Comparison of ENCODE assay signal across 15 cellular contexts in the genomic region with DNA sequence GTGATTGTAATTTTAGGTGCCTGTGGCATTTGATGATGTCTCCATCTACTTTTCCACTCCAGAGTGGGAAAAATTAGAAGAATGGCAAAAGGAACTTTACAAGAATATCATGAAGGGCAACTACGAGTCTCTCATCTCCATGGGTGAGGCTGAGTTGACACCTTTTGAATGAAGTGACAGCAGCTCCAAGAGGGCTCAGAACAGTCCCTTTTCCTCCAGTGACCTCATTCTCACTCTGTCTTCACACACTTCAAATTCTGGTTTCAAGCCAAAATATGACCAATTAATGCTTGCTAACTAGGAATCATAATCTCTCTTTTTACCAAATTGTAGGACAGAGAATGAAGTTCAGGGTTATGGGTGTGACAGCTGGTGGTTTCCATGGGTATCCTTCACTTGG. TPM values are rescaled to one million over a fixed set of nuclear protein-coding genes. Genes with fewer than 3 reads are reported as not detected.
DNase-seq lines count a peak whose midpoint lies in the region; ATAC-seq, FAIRE-seq and TF ChIP-seq lines count a peak whose summit lies in the region.
"Had no signal": no experiment of that assay in that cellular context is flagged by ENCODE, and none has a peak within 500 bp of the region (broad histone marks: within the 10 kb centered on the region; RNA-seq: fewer than 3 reads in every experiment).

No MANE protein-coding gene starts in this region.

- H4K20me1 ChIP-seq in K562 (replicated peaks; ENCODE audit: control insufficient read depth, insufficient read depth, low read length), result no peaks in the 10 kb centered on the region

- H3K9me3 ChIP-seq in K562 (replicated peaks; ENCODE audit: control insufficient read depth, insufficient read depth, low read depth, low read length), result no peaks in the 10 kb centered on the region
- H3K9me3 ChIP-seq: BE2C, Caco-2 had no signal

- intact Hi-C loops in activated CD8-positive, alpha-beta T cell treated with anti-CD3 and anti-CD28 coated beads for 36 hours (cut with micrococcal nuclease), result no loop called here
- intact Hi-C loops in K562 (cut with micrococcal nuclease) (no loop called here), natural killer cell (cut with micrococcal nuclease) (no loop called here)

- no peak overlapping the region for H3K4me3 ChIP-seq in K562
- H3K4me3 ChIP-seq: GM23248 had no signal

- H3K27me3 Mint-ChIP-seq in activated T-cell treated with anti-CD3 and anti-CD28 coated beads, Interleukin-2, amount 50 U/mL, for 72 hours (ENCODE audit: low read depth), result no peaks in the 10 kb centered on the region
- H3K27me3 Mint-ChIP-seq in activated CD8-positive, alpha-beta T cell treated with anti-CD3 and anti-CD28 coated beads for 36 hours, result no peaks in the 10 kb centered on the region
- H3K27me3 Mint-ChIP-seq in natural killer cell (ENCODE audit: low read depth in 2 of 2), result no peaks in the 10 kb centered on the region

- H3K4me1 ChIP-seq in K562 (replicated peaks in 1 of 2; ENCODE audit: control insufficient read depth in 2 of 2, insufficient read depth in 2 of 2, low read length in 2 of 2), result no peaks in the 10 kb centered on the region
- H3K4me1 ChIP-seq: BE2C, Caco-2 had no signal

- H3K36me3 Mint-ChIP-seq in activated T-cell treated with anti-CD3 and anti-CD28 coated beads, Interleukin-2, amount 50 U/mL, for 72 hours (ENCODE audit: insufficient read depth in 2 of 2), result peaks cover 8 to 19% of the 10 kb centered on the region in 2 donors
- H3K36me3 Mint-ChIP-seq in activated CD8-positive, alpha-beta T cell treated with anti-CD3 and anti-CD28 coated beads for 36 hours (ENCODE audit: low read depth), result peaks cover 38% of the 10 kb centered on the region
- no peaks in the 10 kb centered on the region for H3K36me3 Mint-ChIP-seq in natural killer cell

- peaks cover 12% of the 10 kb centered on the region for H3K4me1 Mint-ChIP-seq in activated T-cell treated with anti-CD3 and anti-CD28 coated beads, Interleukin-2, amount 50 U/mL, for 72 hours (ENCODE audit: low read depth)
- H3K4me1 Mint-ChIP-seq in activated CD8-positive, alpha-beta T cell treated with anti-CD3 and anti-CD28 coated beads for 36 hours (ENCODE audit: low read depth), result peaks cover 10% of the 10 kb centered on the region
- H3K4me1 Mint-ChIP-seq in natural killer cell, result peaks cover 6 to 10% of the 10 kb centered on the region in 2 donors

- no peak overlapping the region for H3K9ac ChIP-seq in K562 (ENCODE audit: insufficient read depth in 1 of 2, low read depth in 2 of 2, low read length in 2 of 2)
- H3K9ac ChIP-seq: GM23248 had no signal

- H3K4me3 Mint-ChIP-seq in activated T-cell treated with anti-CD3 and anti-CD28 coated beads, Interleukin-2, amount 50 U/mL, for 72 hours, result no peak overlapping the region
- no peak overlapping the region for H3K4me3 Mint-ChIP-seq in activated CD8-positive, alpha-beta T cell treated with anti-CD3 and anti-CD28 coated beads for 36 hours
- no peak overlapping the region for H3K4me3 Mint-ChIP-seq in natural killer cell
- H3K4me3 Mint-ChIP-seq: CD8-positive, alpha-beta T cell had no signal

- in situ Hi-C loops in K562 (cut with MboI), result no loop called here

- H3K27ac Mint-ChIP-seq in activated T-cell treated with anti-CD3 and anti-CD28 coated beads, Interleukin-2, amount 50 U/mL, for 72 hours, result peak overlapping the region; percentile 15
- no peak overlapping the region for H3K27ac Mint-ChIP-seq in activated CD8-positive, alpha-beta T cell treated with anti-CD3 and anti-CD28 coated beads for 36 hours
- H3K27ac Mint-ChIP-seq in natural killer cell, result no peak overlapping the region
- H3K27ac Mint-ChIP-seq: CD8-positive, alpha-beta T cell had no signal

- DNase-seq in activated T-cell treated with anti-CD3 and anti-CD28 coated beads, Interleukin-2, amount 50 U/mL, for 72 hours, result no peak
- DNase-seq in activated T-cell treated with anti-CD3 and anti-CD28 coated beads, Interleukin-2, amount 50 U/mL, for 48 hours, result no peak
- DNase-seq in activated CD8-positive, alpha-beta T cell treated with anti-CD3 and anti-CD28 coated beads for 36 hours, result no peak
- DNase-seq in K562 (ENCODE audit: extremely low read depth in 1 of 4, low spot score in 3 of 4) (no peak), natural killer cell (no peak), AG08396 (ENCODE audit: low spot score) (no peak)
- DNase-seq: BE2C; Caco-2; CD8-positive, alpha-beta T cell; GM23248; H7; IMR-90 had no signal

- no peak overlapping the region for H3K27ac ChIP-seq in K562 (ENCODE audit: extremely low read depth, low read depth, low read length)
- H3K27ac ChIP-seq: C4-2B, GM23248 had no signal

- no peak overlapping the region for H2AFZ ChIP-seq in K562 (ENCODE audit: low read depth, low read length)
- H2AFZ ChIP-seq: GM23248 had no signal

- no peak for FAIRE-seq in K562 (lab: Jason Lieb, UNC)
- FAIRE-seq: A204.1 had no signal

- H3K9me3 Mint-ChIP-seq in activated T-cell treated with anti-CD3 and anti-CD28 coated beads, Interleukin-2, amount 50 U/mL, for 72 hours, result no peaks in the 10 kb centered on the region
- no peaks in the 10 kb centered on the region for H3K9me3 Mint-ChIP-seq in activated CD8-positive, alpha-beta T cell treated with anti-CD3 and anti-CD28 coated beads for 36 hours
- H3K9me3 Mint-ChIP-seq in natural killer cell, result no peaks in the 10 kb centered on the region
- H3K9me3 Mint-ChIP-seq: CD8-positive, alpha-beta T cell had no signal

- peaks cover 72% of the 10 kb centered on the region for H3K36me3 ChIP-seq in K562 (ENCODE audit: control insufficient read depth, insufficient read depth, low read length)

- no peak for TF ChIP-seq EP300 in K562 (IDR thresholded peaks at IDR 0.05; ENCODE audit: low read length)

- no TSS peak for BruUV-seq in K562 (replicated peaks; lab: Mats Ljungman, UMichigan)

- peak in 1 of 2 donors; percentile 26 for ATAC-seq in activated T-cell treated with anti-CD3 and anti-CD28 coated beads, Interleukin-2, amount 50 U/mL, for 72 hours (replicated peaks in 1 of 2)
- peak; percentile 37 for ATAC-seq in activated CD8-positive, alpha-beta T cell treated with anti-CD3 and anti-CD28 coated beads for 36 hours
- ATAC-seq in K562 (peak; percentile 29; the same call in 2 of the 3 replicates), natural killer cell (peak in 2 of 3 donors; percentile 26 to 57), GM21381 (IDR thresholded peaks at IDR 0.05; ENCODE audit: unreplicated experiment) (no peak)
- ATAC-seq: CD8-positive, alpha-beta T cell had no signal

- TF ChIP-seq CTCF in activated CD8-positive, alpha-beta T cell treated with anti-CD3 and anti-CD28 coated beads for 36 hours (IDR thresholded peaks at IDR 0.05), result no peak
- no peak for TF ChIP-seq CTCF in K562 (IDR thresholded peaks at IDR 0.05 in 2 of 3, conservative IDR thresholded peaks at IDR 0.05 in 1 of 3; ENCODE audit: insufficient read depth in 2 of 3, low read depth in 1 of 3, low read length in 3 of 3)
- TF ChIP-seq CTCF in natural killer cell (IDR thresholded peaks at IDR 0.05), result no peak

- no peak for TF ChIP-seq RAD21 in K562 (CRISPR knock-in tag; conservative IDR thresholded peaks at IDR 0.05 in 1 of 2, IDR thresholded peaks at IDR 0.05 in 1 of 2)

- no peak overlapping the region for H3K4me2 ChIP-seq in K562 (ENCODE audit: insufficient read depth, low read length)

- H3K9me1 ChIP-seq in K562 (ENCODE audit: control insufficient read depth, insufficient read depth, low read length), result no peaks in the 10 kb centered on the region

- 76% methylated on average over 1 of the region's 1 CpG for WGBS in K562 (ENCODE audit: insufficient coverage, low coverage, missing lambda C conversion rate)

- no peaks in the 10 kb centered on the region for H3K79me2 ChIP-seq in K562 (ENCODE audit: control insufficient read depth, insufficient read depth, low read length)

- no peaks in the 10 kb centered on the region for H3K27me3 ChIP-seq in K562 (ENCODE audit: control insufficient read depth in 2 of 2, insufficient read depth in 2 of 2, low read length in 2 of 2)
- H3K27me3 ChIP-seq: BE2C had no signal

- CTCF ChIA-PET in activated CD8-positive, alpha-beta T cell treated with anti-CD3 and anti-CD28 coated beads for 36 hours (lab: Charles Lee), result interaction anchor here (1.5 to 2.1 kb wide), 3 partner anchors 15 to 29 kb away, joined by 5 to 7 read pairs (median 5); partner anchors contain the start of genes ZNF282 and ZNF398
- CTCF ChIA-PET in K562 (lab: Yijun Ruan, JAX; ENCODE audit: low intra/inter-chr PET ratio), result no interaction called here

- TF ChIP-seq POLR2A in K562 (conservative IDR thresholded peaks at IDR 0.05), result no peak

- POLR2A ChIA-PET in activated CD8-positive, alpha-beta T cell treated with anti-CD3 and anti-CD28 coated beads for 36 hours (lab: Charles Lee), result interaction anchor here (1.1 kb wide), 1 partner anchor 18 kb away, joined by 4 read pairs; the partner anchor contains the start of gene ZNF398
- POLR2A ChIA-PET in K562 (lab: Yijun Ruan, JAX), result interaction anchor here (0.6 to 2.2 kb wide), 5 partner anchors 11 to 41 kb away, joined by 3 to 8 read pairs (median 3); no protein-coding TSS in a partner anchor

RNA-seq across cellular contexts. Expression of gene ZNF398, which starts 18.9 kb away (rescaled TPM):
- 10 to 100 TPM; 15.0 to 18.9 TPM for total RNA-seq in activated T-cell treated with anti-CD3 and anti-CD28 coated beads, Interleukin-2, amount 50 U/mL, for 72 hours
- 1 to 10 TPM; 7.2 to 8.7 TPM for total RNA-seq in activated CD8-positive, alpha-beta T cell treated with anti-CD3 and anti-CD28 coated beads for 36 hours
- total RNA-seq in K562 (2011; cell fraction: chromatin; rRNA removed; ENCODE audit: low replicate concordance), result 26.1 and 33.2 TPM in 2 replicates
- 19.9 and 24.3 TPM in 2 replicates for total RNA-seq in K562 (2011; cell fraction: nucleolus; rRNA removed)
- 23.0 and 28.4 TPM in 2 replicates for total RNA-seq in K562 (2011; cell fraction: nucleoplasm; rRNA removed)
- total RNA-seq in K562 (2014; rRNA removed) (10.4 and 15.0 TPM in 2 replicates), K562 (2014; rRNA removed; fragmentation: Illumina TruSeq; extraction: Trizol) (10.8 and 12.3 TPM in 2 replicates), K562 (2015; rRNA removed; fragmentation: Illumina TruSeq; extraction: Trizol) (14.3 and 14.7 TPM in 2 replicates), K562 (2021) (17.1 and 18.6 TPM in 2 replicates), natural killer cell (10 to 100 TPM; 14.8 to 18.5 (median 18.5) TPM)
- polyA plus RNA-seq in K562 (2011; rRNA removed) (8.2 and 14.7 TPM in 2 replicates), K562 (2014; fragmentation: Illumina TruSeq; extraction: Trizol) (10.8 and 10.9 TPM in 2 replicates), K562 (2014; fragmentation: Nextera tagmentation; extraction: Ambion mirVana) (1 to 10 TPM; 4.0 to 4.4 TPM), K562 (2014; rRNA removed) (8.2 and 8.8 TPM in 2 replicates)
- polyA plus RNA-seq in K562 (2011; cell fraction: cytosol; rRNA removed), result 11.3 and 15.9 TPM in 2 replicates
- polyA plus RNA-seq in K562 (2011; cell fraction: nucleus; rRNA removed), result 16.7 and 19.8 TPM in 2 replicates
- polyA plus RNA-seq in K562 (2012), result 9.9 and 10.0 TPM in 2 replicates
- 19.2 and 27.6 TPM in 2 replicates for polyA minus RNA-seq in K562 (2011; rRNA and poly(A)+ RNA removed)
- polyA minus RNA-seq in K562 (2011; cell fraction: cytosol; rRNA and poly(A)+ RNA removed), result 13.0 and 15.8 TPM in 2 replicates
- 17.2 and 25.7 TPM in 2 replicates for polyA minus RNA-seq in K562 (2011; cell fraction: nucleus; rRNA and poly(A)+ RNA removed)

RNA-seq across cellular contexts. Expression of gene ZNF282, which starts 29.2 kb away (rescaled TPM):
- 100 to 1,000 TPM in 1 of 2 donors, 10 to 100 TPM in 1; 59.5 to 161 TPM for total RNA-seq in activated T-cell treated with anti-CD3 and anti-CD28 coated beads, Interleukin-2, amount 50 U/mL, for 72 hours
- 10 to 100 TPM; 29.3 to 29.7 TPM for total RNA-seq in activated CD8-positive, alpha-beta T cell treated with anti-CD3 and anti-CD28 coated beads for 36 hours
- 64.6 and 106 TPM in 2 replicates for total RNA-seq in K562 (2011; cell fraction: chromatin; rRNA removed; ENCODE audit: low replicate concordance)
- 55.3 and 74.2 TPM in 2 replicates for total RNA-seq in K562 (2011; cell fraction: nucleolus; rRNA removed)
- total RNA-seq in K562 (2011; cell fraction: nucleoplasm; rRNA removed), result 39.4 and 48.6 TPM in 2 replicates
- total RNA-seq in K562 (2014; rRNA removed), result 32.7 and 38.1 TPM in 2 replicates
- 11.2 and 13.2 TPM in 2 replicates for total RNA-seq in K562 (2014; rRNA removed; fragmentation: Illumina TruSeq; extraction: Trizol)
- total RNA-seq in K562 (2015; rRNA removed; fragmentation: Illumina TruSeq; extraction: Trizol), result 19.0 and 20.0 TPM in 2 replicates
- 54.6 and 58.6 TPM in 2 replicates for total RNA-seq in K562 (2021)
- 13.2 and 23.4 TPM in 2 replicates for polyA plus RNA-seq in K562 (2011; rRNA removed)
- polyA plus RNA-seq in K562 (2011; cell fraction: cytosol; rRNA removed), result 19.3 and 29.6 TPM in 2 replicates
- 33.7 and 56.0 TPM in 2 replicates for polyA plus RNA-seq in K562 (2011; cell fraction: nucleus; rRNA removed)
- 27.1 and 39.5 TPM in 2 replicates for polyA plus RNA-seq in K562 (2012)
- polyA plus RNA-seq in K562 (2014; fragmentation: Illumina TruSeq; extraction: Trizol), result 17.4 and 25.2 TPM in 2 replicates
- 1 to 10 TPM in 1 of 2 experiments, under 1 TPM in 1; 0.76 to 1.3 TPM for polyA plus RNA-seq in K562 (2014; fragmentation: Nextera tagmentation; extraction: Ambion mirVana)
- 25.5 and 37.8 TPM in 2 replicates for polyA plus RNA-seq in K562 (2014; rRNA removed)
- polyA minus RNA-seq in K562 (2011; rRNA and poly(A)+ RNA removed), result 18.7 and 25.1 TPM in 2 replicates
- polyA minus RNA-seq in K562 (2011; cell fraction: cytosol; rRNA and poly(A)+ RNA removed), result 23.8 and 33.7 TPM in 2 replicates
- 27.5 and 33.3 TPM in 2 replicates for polyA minus RNA-seq in K562 (2011; cell fraction: nucleus; rRNA and poly(A)+ RNA removed)
- 10 to 100 TPM; 22.2 to 29.9 (median 26.0) TPM for total RNA-seq in natural killer cell

RNA-seq across cellular contexts. Expression of gene ZNF425, which starts 40.0 kb away (rescaled TPM):
- total RNA-seq in activated T-cell treated with anti-CD3 and anti-CD28 coated beads, Interleukin-2, amount 50 U/mL, for 72 hours, result 1 to 10 TPM; 2.8 to 3.6 TPM
- total RNA-seq in activated CD8-positive, alpha-beta T cell treated with anti-CD3 and anti-CD28 coated beads for 36 hours, result under 1 TPM; 0.22 to 0.29 TPM
- total RNA-seq in K562 (2011; cell fraction: chromatin; rRNA removed; ENCODE audit: low replicate concordance), result 0.62 and 1.0 TPM in 2 replicates
- total RNA-seq in K562 (2011; cell fraction: nucleolus; rRNA removed), result 0.50 and 0.66 TPM in 2 replicates
- total RNA-seq in K562 (2011; cell fraction: nucleoplasm; rRNA removed), result 0.66 TPM in 1 of 2 replicates, not detected in the other
- total RNA-seq in K562 (2014; rRNA removed) (0.37 and 0.59 TPM in 2 replicates), K562 (2014; rRNA removed; fragmentation: Illumina TruSeq; extraction: Trizol) (0.36 and 0.48 TPM in 2 replicates), K562 (2015; rRNA removed; fragmentation: Illumina TruSeq; extraction: Trizol) (0.80 and 0.87 TPM in 2 replicates), K562 (2021) (0.49 and 0.66 TPM in 2 replicates), natural killer cell (1 to 10 TPM; 1.2 to 1.7 (median 1.4) TPM)
- polyA plus RNA-seq in K562 (2011; rRNA removed) (0.54 and 0.79 TPM in 2 replicates), K562 (2014; fragmentation: Illumina TruSeq; extraction: Trizol) (0.36 and 0.83 TPM in 2 replicates), K562 (2014; fragmentation: Nextera tagmentation; extraction: Ambion mirVana) (under 1 TPM; 0.03 to 0.31 TPM), K562 (2014; rRNA removed) (0.65 and 0.89 TPM in 2 replicates)
- 0.57 and 0.91 TPM in 2 replicates for polyA plus RNA-seq in K562 (2011; cell fraction: cytosol; rRNA removed)
- polyA plus RNA-seq in K562 (2011; cell fraction: nucleus; rRNA removed), result 0.20 and 0.22 TPM in 2 replicates
- 0.57 and 0.79 TPM in 2 replicates for polyA plus RNA-seq in K562 (2012)
- 0.49 and 1.3 TPM in 2 replicates for polyA minus RNA-seq in K562 (2011; rRNA and poly(A)+ RNA removed)
- polyA minus RNA-seq in K562 (2011; cell fraction: cytosol; rRNA and poly(A)+ RNA removed), result 1.5 TPM in 1 of 2 replicates, not detected in the other
- 0.56 and 0.94 TPM in 2 replicates for polyA minus RNA-seq in K562 (2011; cell fraction: nucleus; rRNA and poly(A)+ RNA removed)
